13 cellular contexts compared by ENCODE assay signal in the genomic region with DNA sequence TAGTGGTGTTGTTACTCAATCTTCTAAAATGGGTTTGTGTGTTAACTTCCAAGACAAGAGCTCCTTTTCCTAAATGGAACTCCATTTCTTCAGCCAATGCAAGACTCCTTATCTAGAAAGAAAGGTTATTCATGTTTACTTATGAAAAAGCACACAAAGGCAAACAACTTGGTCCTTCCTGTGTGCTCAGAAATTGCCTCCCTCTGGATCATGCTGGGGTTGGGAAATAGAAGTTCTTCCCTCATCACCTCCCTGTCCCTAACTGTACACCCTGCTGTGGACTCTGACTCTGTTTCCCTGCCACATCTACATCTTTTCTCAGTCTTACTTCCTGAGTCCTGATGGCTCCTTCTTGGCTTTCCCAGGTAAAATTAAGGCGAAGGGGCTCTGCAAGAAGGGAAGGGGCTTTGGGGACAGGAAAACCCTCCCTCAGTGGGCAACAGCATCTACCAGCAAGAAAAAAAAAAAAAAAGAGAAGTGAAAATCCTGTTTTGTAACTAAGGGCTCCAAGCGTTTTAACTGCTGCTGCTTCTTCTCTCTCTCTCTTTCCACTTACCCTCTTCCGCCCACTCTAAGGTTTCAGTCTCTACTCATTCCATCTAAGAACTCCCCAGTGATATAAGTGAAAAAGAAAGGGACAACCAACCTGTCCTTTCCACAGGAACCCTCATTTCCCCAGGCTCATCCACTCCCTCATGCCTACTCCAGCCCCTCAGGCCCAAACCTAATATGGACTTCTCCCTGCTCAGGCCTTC. TPM values are rescaled to one million over a fixed set of nuclear protein-coding genes. Genes with fewer than 3 reads are reported as not detected.
DNase-seq lines count a peak whose midpoint lies in the region; ATAC-seq and TF ChIP-seq lines count a peak whose summit lies in the region.
"Had no signal": no experiment of that assay in that cellular context is flagged by ENCODE, and none has a peak within 500 bp of the region (broad histone marks: within the 10 kb centered on the region; RNA-seq: fewer than 3 reads in every experiment).

No MANE protein-coding gene starts in this region.

- ATAC-seq in GM18508 (IDR thresholded peaks at IDR 0.05; ENCODE audit: insufficient read depth, unreplicated experiment) (peak; percentile 77), GM21576 (IDR thresholded peaks at IDR 0.05; ENCODE audit: unreplicated experiment) (peak; percentile 85), HG03469 (IDR thresholded peaks at IDR 0.05; ENCODE audit: unreplicated experiment) (peak; percentile 85)

- H3K4me1 Mint-ChIP-seq in type B pancreatic cell (ENCODE audit: unreplicated experiment), result no peaks in the 10 kb centered on the region

- DNase-seq in fibroblast of the aortic adventitia (ENCODE audit: low read depth) (peak; percentile 9), Ammon's horn (ENCODE audit: low spot score) (no peak), hepatic stellate cell (ENCODE audit: low spot score) (no peak), type B pancreatic cell (ENCODE audit: extremely low spot score, unreplicated experiment) (no peak)
- DNase-seq in activated effector memory CD4-positive, alpha-beta T cell treated with Interleukin-2 at 50 U/mL for 16 hours, result no peak
- DNase-seq: activated CD8-positive, alpha-beta memory T cell treated with anti-CD3 and anti-CD28 coated beads, Interleukin-2, amount 50 U/mL, for 48 hours; NCI-H526; stimulated activated CD4-positive, alpha-beta T cell treated with anti-CD3 and anti-CD28 coated beads, Interleukin-4, amount 100 ng/mL, for 24 hours had no signal

- H3K36me3 Mint-ChIP-seq in type B pancreatic cell, result no peaks in the 10 kb centered on the region

- H3K4me3 ChIP-seq in fibroblast of the aortic adventitia (ENCODE audit: low read depth, low read length), result no peak overlapping the region

- no peaks in the 10 kb centered on the region for H3K27me3 Mint-ChIP-seq in type B pancreatic cell

- TF ChIP-seq CTCF in fibroblast of the aortic adventitia (IDR thresholded peaks at IDR 0.05; ENCODE audit: insufficient read depth, low read length), result no peak
- TF ChIP-seq CTCF in type B pancreatic cell (conservative IDR thresholded peaks at IDR 0.05), result no peak

- no peaks in the 10 kb centered on the region for H3K9me3 Mint-ChIP-seq in type B pancreatic cell

- no peak overlapping the region for H3K4me3 Mint-ChIP-seq in type B pancreatic cell

- H3K27ac Mint-ChIP-seq in type B pancreatic cell, result no peak overlapping the region

RNA-seq across cellular contexts. Expression of a gene that starts 19.9 kb away (rescaled TPM):
- total RNA-seq in fibroblast of the aortic adventitia (ENCODE audit: low replicate concordance) (not detected in 2 replicates), type B pancreatic cell (ENCODE audit: low replicate concordance) (not detected in 2 replicates)
- total RNA-seq: endothelial cell of umbilical vein, lung microvascular endothelial cell had no signal

RNA-seq across cellular contexts. Expression of a gene that starts 55.8 kb away (rescaled TPM):
- total RNA-seq in fibroblast of the aortic adventitia (ENCODE audit: low replicate concordance) (8.6 and 17.7 TPM in 2 replicates), type B pancreatic cell (ENCODE audit: low replicate concordance) (27.2 and 28.2 TPM in 2 replicates)
